8 cellular contexts compared by ENCODE assay signal in the genomic region with DNA sequence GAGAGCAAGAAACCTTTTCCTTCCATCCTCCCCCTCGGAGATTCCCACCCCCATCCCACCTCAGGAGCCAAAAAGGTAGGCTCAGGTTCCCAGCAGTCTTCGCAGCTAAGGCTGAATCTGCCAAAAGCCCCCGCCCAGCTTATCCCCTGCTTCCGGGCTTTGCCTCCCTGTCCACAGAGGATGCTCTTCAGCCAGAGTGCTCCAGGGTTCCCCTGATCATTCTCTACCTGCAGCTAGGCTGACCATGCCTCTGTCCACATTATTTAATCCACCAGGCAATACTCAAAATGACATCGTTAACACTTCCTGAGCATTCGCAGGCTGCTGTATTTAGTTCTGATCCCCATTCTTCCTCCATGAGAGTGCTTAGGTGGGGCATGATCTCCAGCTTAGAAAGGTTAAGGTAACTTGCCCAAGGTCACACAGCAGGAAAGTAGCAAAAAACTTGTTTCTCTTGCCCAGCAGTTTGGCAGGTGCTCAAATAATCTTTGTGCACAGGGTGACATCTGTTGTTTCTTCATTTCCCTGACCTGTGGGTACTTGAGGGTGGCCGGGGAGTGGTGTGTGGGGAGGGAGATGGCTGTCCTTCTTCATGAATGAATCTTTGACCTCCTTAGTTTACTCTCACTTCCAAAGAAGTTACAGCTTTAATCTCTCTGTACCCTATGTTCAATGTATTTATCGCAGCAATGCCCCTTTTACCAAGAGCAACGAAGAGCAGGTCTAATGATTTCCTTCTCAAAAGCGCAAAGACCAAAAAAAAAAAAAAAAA. TPM values are rescaled to one million over a fixed set of nuclear protein-coding genes. Genes with fewer than 3 reads are reported as not detected.
A peak's percentile ranks its signal among the peaks of the same experiment; 100 is the strongest.
DNase-seq lines count a peak whose midpoint lies in the region; ATAC-seq and TF ChIP-seq lines count a peak whose summit lies in the region.

No MANE protein-coding gene starts in this region.

- no peaks in the 10 kb centered on the region; the same call in 1 of the 3 replicates for H3K36me3 Mint-ChIP-seq in GM23338 (ENCODE audit: low read depth)
- no peaks in the 10 kb centered on the region for H3K36me3 Mint-ChIP-seq in activated naive CD4-positive, alpha-beta T cell treated with anti-CD3 and anti-CD28 coated beads, Interleukin-2, amount 50 U/mL, for 72 hours

- H2AFZ ChIP-seq in GM23338 = peak overlapping the region; percentile 45; the same call in 1 of the 2 replicates

- peaks cover 23% of the 10 kb centered on the region for H3K4me1 ChIP-seq in GM23338 (ENCODE audit: insufficient read depth)
- peaks cover 0 to 35% (median 14%) of the 10 kb centered on the region in 4 donors for H3K4me1 ChIP-seq in tibial artery

- peak overlapping the region; percentile 83 for H3K4me3 Mint-ChIP-seq in GM23338

- no peaks in the 10 kb centered on the region for H3K79me2 ChIP-seq in GM23338 (replicated peaks; ENCODE audit: insufficient read depth)

- H4K20me1 ChIP-seq in GM23338 (replicated peaks; ENCODE audit: insufficient read depth) = 0 out of 2 replicates have a peak, but pooled peaks cover 3% of the 10 kb centered on the region

- peak overlapping the region; percentile 88 for H3K27ac Mint-ChIP-seq in GM23338
- peak overlapping the region; percentile 85 to 93 for H3K27ac Mint-ChIP-seq in activated naive CD4-positive, alpha-beta T cell treated with anti-CD3 and anti-CD28 coated beads, Interleukin-2, amount 50 U/mL, for 72 hours

- peaks cover 11% of the 10 kb centered on the region for H3K27me3 Mint-ChIP-seq in GM23338 (ENCODE audit: insufficient read depth, low read depth, poor library complexity)

- no peaks in the 10 kb centered on the region for H3K9me2 ChIP-seq in GM23338 (ENCODE audit: insufficient read depth)

- peak; percentile 37 for DNase-seq in AG10803 (ENCODE audit: low read depth)
- peak; percentile 43 for DNase-seq in GM23338 (ENCODE audit: low spot score)
- no peak for DNase-seq in activated naive CD4-positive, alpha-beta T cell treated with anti-CD3 and anti-CD28 coated beads, Interleukin-2, amount 50 U/mL, for 72 hours (ENCODE audit: low spot score in 2 of 2)
- no peak for DNase-seq in left colon
- peak in 1 of 2 donors; percentile 54 for DNase-seq in tibial artery
- no peak for DNase-seq in SW480 (ENCODE audit: low spot score)
- no peak for DNase-seq in NCI-H1048 (lab: John Stamatoyannopoulos, UW)

- H3K4me3 ChIP-seq in AG10803 (ENCODE audit: low read length) = peak overlapping the region; percentile 65
- H3K4me3 ChIP-seq in GM23338 = peak overlapping the region; percentile 93
- H3K4me3 ChIP-seq in tibial artery = peak overlapping the region; percentile 83 to 96

- H3K9me3 Mint-ChIP-seq in GM23338 = no peaks in the 10 kb centered on the region
- H3K9me3 Mint-ChIP-seq in activated naive CD4-positive, alpha-beta T cell treated with anti-CD3 and anti-CD28 coated beads, Interleukin-2, amount 50 U/mL, for 72 hours = no peaks in the 10 kb centered on the region

- H3K4me2 ChIP-seq in GM23338 = peak overlapping the region; percentile 85

- H3K27ac ChIP-seq in GM23338 (ENCODE audit: low read depth) (peak overlapping the region; percentile 84), tibial artery (peak overlapping the region; percentile 82 to 87)

- H3K9me3 ChIP-seq in tibial artery = no peaks in the 10 kb centered on the region

- peaks cover 33% of the 10 kb centered on the region for H3K4me1 Mint-ChIP-seq in GM23338

- H3K36me3 ChIP-seq in GM23338 (ENCODE audit: insufficient read depth) = no peaks in the 10 kb centered on the region
- H3K36me3 ChIP-seq in tibial artery = no peaks in the 10 kb centered on the region

- no peak for TF ChIP-seq CTCF in AG10803 (conservative IDR thresholded peaks at IDR 0.05; ENCODE audit: low read length)
- no peak for TF ChIP-seq CTCF in GM23338 (conservative IDR thresholded peaks at IDR 0.05; ENCODE audit: low read depth in 2 of 2)
- no peak for TF ChIP-seq CTCF in tibial artery (IDR thresholded peaks at IDR 0.05)

- ATAC-seq in GM23338 (peak; percentile 1; the same call in 2 of the 3 replicates), left colon (peak; percentile 28), HG02610 (IDR thresholded peaks at IDR 0.05; ENCODE audit: unreplicated experiment) (no peak)
- no peak for ATAC-seq in activated naive CD4-positive, alpha-beta T cell treated with anti-CD3 and anti-CD28 coated beads, Interleukin-2, amount 50 U/mL, for 72 hours

- H3F3A ChIP-seq in GM23338 (replicated peaks; ENCODE audit: low read depth) = 0 out of 2 replicates have a peak, but pooled peaks cover 11% of the 10 kb centered on the region

- intact Hi-C loops in left colon (cut with DNase I, micrococcal nuclease) (no loop called here), tibial artery (cut with DNase I; ENCODE audit: low total_unique reads) (loop anchor here (10.0 kb wide), 1 partner anchor 412 kb away; a partner anchor contains a TSS)

- H3K27me3 ChIP-seq in GM23338 (ENCODE audit: insufficient read depth) = peaks cover 8% of the 10 kb centered on the region; the same call in 1 of the 2 replicates
- no peaks in the 10 kb centered on the region for H3K27me3 ChIP-seq in tibial artery

TF ChIP-seq in GM23338, 12 proteins besides CTCF, POLR2A, EP300 and RAD21 (continues in another document):
- TF ChIP-seq ZNF331 (CRISPR knock-in tag; IDR thresholded peaks at IDR 0.05; ENCODE audit: low read depth) (no peak), NANOG (IDR thresholded peaks at IDR 0.05; ENCODE audit: borderline replicate concordance) (no peak), JUNB (IDR thresholded peaks at IDR 0.05; ENCODE audit: unreplicated experiment) (no peak), ZNF114 (CRISPR knock-in tag; IDR thresholded peaks at IDR 0.05) (no peak), EZH2phosphoT487 (IDR thresholded peaks at IDR 0.05; ENCODE audit: unreplicated experiment) (no peak), CREB1 (CRISPR knock-in tag; IDR thresholded peaks at IDR 0.05; ENCODE audit: low read depth) (no peak)

RNA-seq across cellular contexts. Expression of a gene that starts 0.9 kb away (rescaled TPM):
- total RNA-seq in GM23338 (2014; rRNA removed; shearing (Covaris generic)) = 10.6 and 12.1 TPM in 2 replicates
- 2.2 and 2.5 TPM in 2 replicates for polyA plus RNA-seq in GM23338 (2016; fragmentation: Nextera tagmentation; extraction: Ambion mirVana)
- total RNA-seq in activated naive CD4-positive, alpha-beta T cell treated with anti-CD3 and anti-CD28 coated beads, Interleukin-2, amount 50 U/mL, for 72 hours = 10 to 100 TPM; 15.4 to 21.4 TPM
- 1 to 10 TPM; 1.5 to 3.8 TPM for total RNA-seq in left colon

RNA-seq across cellular contexts. Expression of a gene that starts 40.0 kb away (rescaled TPM):
- not detected in 2 replicates for total RNA-seq in GM23338 (2014; rRNA removed; shearing (Covaris generic))
- polyA plus RNA-seq in GM23338 (2016; fragmentation: Nextera tagmentation; extraction: Ambion mirVana) = not detected in 2 replicates
- 10 to 100 TPM; 39.6 to 73.5 TPM for total RNA-seq in activated naive CD4-positive, alpha-beta T cell treated with anti-CD3 and anti-CD28 coated beads, Interleukin-2, amount 50 U/mL, for 72 hours
- total RNA-seq in left colon = under 1 TPM; 0.34 to 0.56 TPM

RNA-seq across cellular contexts. Expression of a gene that starts 43.4 kb away (rescaled TPM):
- total RNA-seq in GM23338 (2014; rRNA removed; shearing (Covaris generic)) = 526 and 599 TPM in 2 replicates
- polyA plus RNA-seq in GM23338 (2016; fragmentation: Nextera tagmentation; extraction: Ambion mirVana) = 219 and 274 TPM in 2 replicates
- total RNA-seq in activated naive CD4-positive, alpha-beta T cell treated with anti-CD3 and anti-CD28 coated beads, Interleukin-2, amount 50 U/mL, for 72 hours = 100 to 1,000 TPM; 560 to 601 TPM
- 100 to 1,000 TPM; 176 to 228 TPM for total RNA-seq in left colon

Comparison
In these comparisons a context has a peak if more than half of its experiments do, and no peak if none do; other contexts are left out.
1. DNase-seq: peak in AG10803 (single experiment) and GM23338 (single experiment); none in activated naive CD4-positive, alpha-beta T cell treated with anti-CD3 and anti-CD28 coated beads, Interleukin-2, amount 50 U/mL, for 72 hours (0 of 2), left colon (0 of 2), SW480 (single experiment) and NCI-H1048 (single experiment).
2. ATAC-seq: peak in GM23338 (single experiment) and left colon (single experiment); none in activated naive CD4-positive, alpha-beta T cell treated with anti-CD3 and anti-CD28 coated beads, Interleukin-2, amount 50 U/mL, for 72 hours (0 of 2) and HG02610 (single experiment).
3. RNA of a gene that starts 40.0 kb away (total RNA-seq): 39.6 to 73.5 TPM in activated naive CD4-positive, alpha-beta T cell treated with anti-CD3 and anti-CD28 coated beads, Interleukin-2, amount 50 U/mL, for 72 hours; 0.34 to 0.56 TPM in left colon and not detected in GM23338; every median in the first group is over 10 times any median in the second.
4. Peak in every context shown above with its lines, with median percentiles within 50 percentile points of each other: H3K4me3 ChIP-seq.